Comparison of ENCODE assay signal across 8 cellular contexts in genomic region chr6:113856571-113857564, GRCh38. TPM values are rescaled to one million over a fixed set of nuclear protein-coding genes. Genes with fewer than 3 reads are reported as not detected.
DNase-seq lines count a peak whose midpoint lies in the region; ATAC-seq and TF ChIP-seq lines count a peak whose summit lies in the region.

MARCKS (plus strand) TSS chr6:113857345; CDS start chr6:113857746, 401 bp downstream.

- H3K27me3 ChIP-seq in vagina, result no peaks in the 10 kb centered on the region

- TF ChIP-seq CTCF in vagina (IDR thresholded peaks at IDR 0.05), result no peak

- peaks cover 51% of the 10 kb centered on the region for H3K27me3 Mint-ChIP-seq in activated T-cell treated with anti-CD3 and anti-CD28 coated beads, Interleukin-2, amount 50 U/mL, for 72 hours (ENCODE audit: low read depth)

- peak within 1 kb of the TSS; percentile 96 for H3K27ac ChIP-seq in vagina

- no peaks in the 10 kb centered on the region for H3K9me3 Mint-ChIP-seq in activated T-cell treated with anti-CD3 and anti-CD28 coated beads, Interleukin-2, amount 50 U/mL, for 72 hours

- TF ChIP-seq POLR2A in vagina (IDR thresholded peaks at IDR 0.05), result peak in 1 of 2 donors; percentile 80

- H3K4me3 ChIP-seq in vagina, result peak within 1 kb of the TSS; percentile 72 to 79

- DNase-seq in DMS114 treated with DMSO at 0.1 percent for 48 hours (lab: John Stamatoyannopoulos, UW; ENCODE audit: unreplicated experiment) (peak; percentile 71), NCI-H524 treated with DMSO at 0.1 percent for 48 hours (lab: John Stamatoyannopoulos, UW) (peak; percentile 50), fibroblast of the conjunctiva (ENCODE audit: low read depth) (peak; percentile 87), myocyte (ENCODE audit: low read depth) (peak; percentile 91), vagina (ENCODE audit: extremely low spot score in 2 of 2) (peak in 1 of 2 donors; percentile 91)
- peak; percentile 62 to 69 for DNase-seq in activated T-cell treated with anti-CD3 and anti-CD28 coated beads, Interleukin-2, amount 50 U/mL, for 72 hours

- no peaks in the 10 kb centered on the region for H3K36me3 ChIP-seq in vagina

- intact Hi-C loops in vagina (cut with DNase I), result no loop called here

- peaks cover 5% of the 10 kb centered on the region for H3K4me1 Mint-ChIP-seq in activated T-cell treated with anti-CD3 and anti-CD28 coated beads, Interleukin-2, amount 50 U/mL, for 72 hours (ENCODE audit: low read depth)

- H3K36me3 Mint-ChIP-seq in activated T-cell treated with anti-CD3 and anti-CD28 coated beads, Interleukin-2, amount 50 U/mL, for 72 hours (ENCODE audit: insufficient read depth in 2 of 2), result peaks cover 2 to 3% of the 10 kb centered on the region in 2 donors

- H3K9me3 ChIP-seq in vagina, result no peaks in the 10 kb centered on the region

- ATAC-seq in GM19438 (IDR thresholded peaks at IDR 0.05; ENCODE audit: low read depth, unreplicated experiment) (peak; percentile 36), HG03457 (IDR thresholded peaks at IDR 0.05; ENCODE audit: unreplicated experiment) (peak; percentile 25)
- ATAC-seq in activated T-cell treated with anti-CD3 and anti-CD28 coated beads, Interleukin-2, amount 50 U/mL, for 72 hours (replicated peaks in 1 of 2), result peak; percentile 39 to 44

- no peak within 1 kb of the TSS for H3K4me3 Mint-ChIP-seq in activated T-cell treated with anti-CD3 and anti-CD28 coated beads, Interleukin-2, amount 50 U/mL, for 72 hours

- peaks cover 7% of the 10 kb centered on the region for H3K4me1 ChIP-seq in vagina

- H3K27ac Mint-ChIP-seq in activated T-cell treated with anti-CD3 and anti-CD28 coated beads, Interleukin-2, amount 50 U/mL, for 72 hours, result peak within 1 kb of the TSS; percentile 19

RNA-seq across cellular contexts. Expression of gene MARCKS, which starts in this region (rescaled TPM):
- total RNA-seq in activated T-cell treated with anti-CD3 and anti-CD28 coated beads, Interleukin-2, amount 50 U/mL, for 72 hours, result 1 to 10 TPM; 1.1 to 1.7 TPM
- total RNA-seq in myocyte, result 89.0 and 103 TPM in 2 replicates
- polyA plus RNA-seq in myocyte (2012), result 108 TPM
- total RNA-seq in vagina, result 46.4 TPM

Comparison
In these comparisons a context has a peak if more than half of its experiments do, and no peak if none do; other contexts are left out.
1. RNA of gene MARCKS (total RNA-seq): 89.0 to 103 TPM in myocyte and 46.4 TPM in vagina (single experiment); 1.1 to 1.7 TPM in activated T-cell treated with anti-CD3 and anti-CD28 coated beads, Interleukin-2, amount 50 U/mL, for 72 hours; every median in the first group is over 10 times any median in the second.
2. Peak in every context shown above with its lines, with median percentiles within 50 percentile points of each other: ATAC-seq.